ENCODE assay signal across 1 cellular context in genomic region chr10:124354411-124355382, GRCh38.
TF ChIP-seq lines count a peak whose summit lies in the region.

No MANE protein-coding gene starts in this region.

TF ChIP-seq in HepG2, 621 proteins besides CTCF, POLR2A, EP300 and RAD21 (continued from another document and continues in another):
- TF ChIP-seq, protein P1, sequence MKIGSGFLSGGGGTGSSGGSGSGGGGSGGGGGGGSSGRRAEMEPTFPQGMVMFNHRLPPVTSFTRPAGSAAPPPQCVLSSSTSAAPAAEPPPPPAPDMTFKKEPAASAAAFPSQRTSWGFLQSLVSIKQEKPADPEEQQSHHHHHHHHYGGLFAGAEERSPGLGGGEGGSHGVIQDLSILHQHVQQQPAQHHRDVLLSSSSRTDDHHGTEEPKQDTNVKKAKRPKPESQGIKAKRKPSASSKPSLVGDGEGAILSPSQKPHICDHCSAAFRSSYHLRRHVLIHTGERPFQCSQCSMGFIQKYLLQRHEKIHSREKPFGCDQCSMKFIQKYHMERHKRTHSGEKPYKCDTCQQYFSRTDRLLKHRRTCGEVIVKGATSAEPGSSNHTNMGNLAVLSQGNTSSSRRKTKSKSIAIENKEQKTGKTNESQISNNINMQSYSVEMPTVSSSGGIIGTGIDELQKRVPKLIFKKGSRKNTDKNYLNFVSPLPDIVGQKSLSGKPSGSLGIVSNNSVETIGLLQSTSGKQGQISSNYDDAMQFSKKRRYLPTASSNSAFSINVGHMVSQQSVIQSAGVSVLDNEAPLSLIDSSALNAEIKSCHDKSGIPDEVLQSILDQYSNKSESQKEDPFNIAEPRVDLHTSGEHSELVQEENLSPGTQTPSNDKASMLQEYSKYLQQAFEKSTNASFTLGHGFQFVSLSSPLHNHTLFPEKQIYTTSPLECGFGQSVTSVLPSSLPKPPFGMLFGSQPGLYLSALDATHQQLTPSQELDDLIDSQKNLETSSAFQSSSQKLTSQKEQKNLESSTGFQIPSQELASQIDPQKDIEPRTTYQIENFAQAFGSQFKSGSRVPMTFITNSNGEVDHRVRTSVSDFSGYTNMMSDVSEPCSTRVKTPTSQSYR (CRISPR knock-in tag; IDR thresholded peaks at IDR 0.05; ENCODE audit: borderline replicate concordance) = peak; percentile 68
- TF ChIP-seq ZNF737 (CRISPR knock-in tag; IDR thresholded peaks at IDR 0.05; ENCODE audit: borderline replicate concordance) (no peak), NAIF1 (CRISPR knock-in tag; IDR thresholded peaks at IDR 0.05; ENCODE audit: borderline replicate concordance) (no peak), ZNF75D (CRISPR knock-in tag; IDR thresholded peaks at IDR 0.05; ENCODE audit: borderline replicate concordance) (0 out of 2 replicates have a peak, but pooled peaks have one; percentile 65), HOXA9 (CRISPR knock-in tag; IDR thresholded peaks at IDR 0.05; ENCODE audit: borderline replicate concordance) (no peak), ZNF3 (CRISPR knock-in tag; IDR thresholded peaks at IDR 0.05) (no peak), ZFP37 (CRISPR knock-in tag; IDR thresholded peaks at IDR 0.05; ENCODE audit: borderline replicate concordance) (no peak), TOPORS (CRISPR knock-in tag; IDR thresholded peaks at IDR 0.05) (no peak), ZNF264 (CRISPR knock-in tag; IDR thresholded peaks at IDR 0.05) (no peak), ZNF709 (CRISPR knock-in tag; IDR thresholded peaks at IDR 0.05) (no peak), ZFP36 (IDR thresholded peaks at IDR 0.05; ENCODE audit: borderline replicate concordance, low read depth, low read length, partially characterized antibody) (no peak), MEIS2 (CRISPR knock-in tag; IDR thresholded peaks at IDR 0.05) (no peak), CBX2 (IDR thresholded peaks at IDR 0.05; ENCODE audit: low read depth, low read length) (no peak), CBX2 (CRISPR knock-in tag; IDR thresholded peaks at IDR 0.05; ENCODE audit: low read depth) (no peak), POGZ (CRISPR knock-in tag; IDR thresholded peaks at IDR 0.05) (no peak), FOXM1 (CRISPR knock-in tag; IDR thresholded peaks at IDR 0.05) (no peak), MAZ (IDR thresholded peaks at IDR 0.05; ENCODE audit: borderline replicate concordance, low read depth, low read length) (no peak), MAZ (CRISPR knock-in tag; IDR thresholded peaks at IDR 0.05; ENCODE audit: low read depth) (no peak), KAT8 (CRISPR knock-in tag; IDR thresholded peaks at IDR 0.05) (no peak), ZNF343 (CRISPR knock-in tag; IDR thresholded peaks at IDR 0.05) (no peak), ZNF34 (CRISPR knock-in tag; IDR thresholded peaks at IDR 0.05; ENCODE audit: borderline replicate concordance) (no peak), MLLT10 (CRISPR knock-in tag; IDR thresholded peaks at IDR 0.05) (no peak), SP2 (CRISPR knock-in tag; IDR thresholded peaks at IDR 0.05) (no peak), TCF12 (IDR thresholded peaks at IDR 0.05) (no peak), TCF12 (CRISPR knock-in tag; IDR thresholded peaks at IDR 0.05) (no peak), CSRNP1 (CRISPR knock-in tag; IDR thresholded peaks at IDR 0.05) (0 out of 2 replicates have a peak, but pooled peaks have one; percentile 49), IKZF4 (CRISPR knock-in tag; IDR thresholded peaks at IDR 0.05; ENCODE audit: borderline replicate concordance, low read depth, not compliant biosample characterization) (no peak), ZNF556 (CRISPR knock-in tag; IDR thresholded peaks at IDR 0.05; ENCODE audit: borderline replicate concordance) (no peak), KLF6 (CRISPR knock-in tag; IDR thresholded peaks at IDR 0.05) (0 out of 2 replicates have a peak, but pooled peaks have one; percentile 31), SUZ12 (IDR thresholded peaks at IDR 0.05; ENCODE audit: low read depth, low read length) (no peak), ELF4 (CRISPR knock-in tag; IDR thresholded peaks at IDR 0.05; ENCODE audit: borderline replicate concordance) (no peak), TBL1XR1 (IDR thresholded peaks at IDR 0.05; ENCODE audit: borderline replicate concordance, low read length, partially characterized antibody) (no peak), FOSL2 (CRISPR knock-in tag; IDR thresholded peaks at IDR 0.05) (peak; percentile 89), MXD3 (CRISPR knock-in tag; IDR thresholded peaks at IDR 0.05) (no peak), GABPB1 (CRISPR knock-in tag; IDR thresholded peaks at IDR 0.05) (peak; percentile 55)
- TF ChIP-seq, protein P2, sequence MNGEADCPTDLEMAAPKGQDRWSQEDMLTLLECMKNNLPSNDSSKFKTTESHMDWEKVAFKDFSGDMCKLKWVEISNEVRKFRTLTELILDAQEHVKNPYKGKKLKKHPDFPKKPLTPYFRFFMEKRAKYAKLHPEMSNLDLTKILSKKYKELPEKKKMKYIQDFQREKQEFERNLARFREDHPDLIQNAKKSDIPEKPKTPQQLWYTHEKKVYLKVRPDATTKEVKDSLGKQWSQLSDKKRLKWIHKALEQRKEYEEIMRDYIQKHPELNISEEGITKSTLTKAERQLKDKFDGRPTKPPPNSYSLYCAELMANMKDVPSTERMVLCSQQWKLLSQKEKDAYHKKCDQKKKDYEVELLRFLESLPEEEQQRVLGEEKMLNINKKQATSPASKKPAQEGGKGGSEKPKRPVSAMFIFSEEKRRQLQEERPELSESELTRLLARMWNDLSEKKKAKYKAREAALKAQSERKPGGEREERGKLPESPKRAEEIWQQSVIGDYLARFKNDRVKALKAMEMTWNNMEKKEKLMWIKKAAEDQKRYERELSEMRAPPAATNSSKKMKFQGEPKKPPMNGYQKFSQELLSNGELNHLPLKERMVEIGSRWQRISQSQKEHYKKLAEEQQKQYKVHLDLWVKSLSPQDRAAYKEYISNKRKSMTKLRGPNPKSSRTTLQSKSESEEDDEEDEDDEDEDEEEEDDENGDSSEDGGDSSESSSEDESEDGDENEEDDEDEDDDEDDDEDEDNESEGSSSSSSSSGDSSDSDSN (CRISPR knock-in tag; IDR thresholded peaks at IDR 0.05) = no peak
- TF ChIP-seq, protein P3, sequence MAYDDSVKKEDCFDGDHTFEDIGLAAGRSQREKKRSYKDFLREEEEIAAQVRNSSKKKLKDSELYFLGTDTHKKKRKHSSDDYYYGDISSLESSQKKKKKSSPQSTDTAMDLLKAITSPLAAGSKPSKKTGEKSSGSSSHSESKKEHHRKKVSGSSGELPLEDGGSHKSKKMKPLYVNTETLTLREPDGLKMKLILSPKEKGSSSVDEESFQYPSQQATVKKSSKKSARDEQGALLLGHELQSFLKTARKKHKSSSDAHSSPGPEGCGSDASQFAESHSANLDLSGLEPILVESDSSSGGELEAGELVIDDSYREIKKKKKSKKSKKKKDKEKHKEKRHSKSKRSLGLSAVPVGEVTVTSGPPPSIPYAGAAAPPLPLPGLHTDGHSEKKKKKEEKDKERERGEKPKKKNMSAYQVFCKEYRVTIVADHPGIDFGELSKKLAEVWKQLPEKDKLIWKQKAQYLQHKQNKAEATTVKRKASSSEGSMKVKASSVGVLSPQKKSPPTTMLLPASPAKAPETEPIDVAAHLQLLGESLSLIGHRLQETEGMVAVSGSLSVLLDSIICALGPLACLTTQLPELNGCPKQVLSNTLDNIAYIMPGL (CRISPR knock-in tag; IDR thresholded peaks at IDR 0.05; ENCODE audit: borderline replicate concordance in 1 of 2, low read depth in 1 of 2) = peak in 1 of 2 experiments; percentile 19; a peak in 1 of 4 replicates
- TF ChIP-seq, protein P4, sequence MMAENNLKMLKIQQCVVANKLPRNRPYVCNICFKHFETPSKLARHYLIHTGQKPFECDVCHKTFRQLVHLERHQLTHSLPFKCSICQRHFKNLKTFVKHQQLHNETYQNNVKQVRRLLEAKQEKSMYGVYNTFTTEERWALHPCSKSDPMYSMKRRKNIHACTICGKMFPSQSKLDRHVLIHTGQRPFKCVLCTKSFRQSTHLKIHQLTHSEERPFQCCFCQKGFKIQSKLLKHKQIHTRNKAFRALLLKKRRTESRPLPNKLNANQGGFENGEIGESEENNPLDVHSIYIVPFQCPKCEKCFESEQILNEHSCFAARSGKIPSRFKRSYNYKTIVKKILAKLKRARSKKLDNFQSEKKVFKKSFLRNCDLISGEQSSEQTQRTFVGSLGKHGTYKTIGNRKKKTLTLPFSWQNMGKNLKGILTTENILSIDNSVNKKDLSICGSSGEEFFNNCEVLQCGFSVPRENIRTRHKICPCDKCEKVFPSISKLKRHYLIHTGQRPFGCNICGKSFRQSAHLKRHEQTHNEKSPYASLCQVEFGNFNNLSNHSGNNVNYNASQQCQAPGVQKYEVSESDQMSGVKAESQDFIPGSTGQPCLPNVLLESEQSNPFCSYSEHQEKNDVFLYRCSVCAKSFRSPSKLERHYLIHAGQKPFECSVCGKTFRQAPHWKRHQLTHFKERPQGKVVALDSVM (CRISPR knock-in tag; IDR thresholded peaks at IDR 0.05) = 0 out of 2 replicates have a peak, but pooled peaks have one; percentile 11
- TF ChIP-seq, protein P5, sequence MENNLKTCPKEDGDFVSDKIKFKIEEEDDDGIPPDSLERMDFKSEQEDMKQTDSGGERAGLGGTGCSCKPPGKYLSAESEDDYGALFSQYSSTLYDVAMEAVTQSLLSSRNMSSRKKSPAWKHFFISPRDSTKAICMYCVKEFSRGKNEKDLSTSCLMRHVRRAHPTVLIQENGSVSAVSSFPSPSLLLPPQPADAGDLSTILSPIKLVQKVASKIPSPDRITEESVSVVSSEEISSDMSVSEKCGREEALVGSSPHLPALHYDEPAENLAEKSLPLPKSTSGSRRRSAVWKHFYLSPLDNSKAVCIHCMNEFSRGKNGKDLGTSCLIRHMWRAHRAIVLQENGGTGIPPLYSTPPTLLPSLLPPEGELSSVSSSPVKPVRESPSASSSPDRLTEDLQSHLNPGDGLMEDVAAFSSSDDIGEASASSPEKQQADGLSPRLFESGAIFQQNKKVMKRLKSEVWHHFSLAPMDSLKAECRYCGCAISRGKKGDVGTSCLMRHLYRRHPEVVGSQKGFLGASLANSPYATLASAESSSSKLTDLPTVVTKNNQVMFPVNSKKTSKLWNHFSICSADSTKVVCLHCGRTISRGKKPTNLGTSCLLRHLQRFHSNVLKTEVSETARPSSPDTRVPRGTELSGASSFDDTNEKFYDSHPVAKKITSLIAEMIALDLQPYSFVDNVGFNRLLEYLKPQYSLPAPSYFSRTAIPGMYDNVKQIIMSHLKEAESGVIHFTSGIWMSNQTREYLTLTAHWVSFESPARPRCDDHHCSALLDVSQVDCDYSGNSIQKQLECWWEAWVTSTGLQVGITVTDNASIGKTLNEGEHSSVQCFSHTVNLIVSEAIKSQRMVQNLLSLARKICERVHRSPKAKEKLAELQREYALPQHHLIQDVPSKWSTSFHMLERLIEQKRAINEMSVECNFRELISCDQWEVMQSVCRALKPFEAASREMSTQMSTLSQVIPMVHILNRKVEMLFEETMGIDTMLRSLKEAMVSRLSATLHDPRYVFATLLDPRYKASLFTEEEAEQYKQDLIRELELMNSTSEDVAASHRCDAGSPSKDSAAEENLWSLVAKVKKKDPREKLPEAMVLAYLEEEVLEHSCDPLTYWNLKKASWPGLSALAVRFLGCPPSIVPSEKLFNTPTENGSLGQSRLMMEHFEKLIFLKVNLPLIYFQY (CRISPR knock-in tag; IDR thresholded peaks at IDR 0.05; ENCODE audit: borderline replicate concordance) = 0 out of 2 replicates have a peak, but pooled peaks have one; percentile 42
- TF ChIP-seq, protein P6, sequence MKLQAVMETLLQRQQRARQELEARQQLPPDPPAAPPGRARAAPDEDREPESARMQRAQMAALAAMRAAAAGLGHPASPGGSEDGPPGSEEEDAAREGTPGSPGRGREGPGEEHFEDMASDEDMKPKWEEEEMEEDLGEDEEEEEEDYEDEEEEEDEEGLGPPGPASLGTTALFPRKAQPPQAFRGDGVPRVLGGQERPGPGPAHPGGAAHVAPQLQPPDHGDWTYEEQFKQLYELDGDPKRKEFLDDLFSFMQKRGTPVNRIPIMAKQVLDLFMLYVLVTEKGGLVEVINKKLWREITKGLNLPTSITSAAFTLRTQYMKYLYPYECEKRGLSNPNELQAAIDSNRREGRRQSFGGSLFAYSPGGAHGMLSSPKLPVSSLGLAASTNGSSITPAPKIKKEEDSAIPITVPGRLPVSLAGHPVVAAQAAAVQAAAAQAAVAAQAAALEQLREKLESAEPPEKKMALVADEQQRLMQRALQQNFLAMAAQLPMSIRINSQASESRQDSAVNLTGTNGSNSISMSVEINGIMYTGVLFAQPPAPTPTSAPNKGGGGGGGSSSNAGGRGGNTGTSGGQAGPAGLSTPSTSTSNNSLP (IDR thresholded peaks at IDR 0.05; ENCODE audit: low read depth, low read length) = no peak
- TF ChIP-seq, protein P7, sequence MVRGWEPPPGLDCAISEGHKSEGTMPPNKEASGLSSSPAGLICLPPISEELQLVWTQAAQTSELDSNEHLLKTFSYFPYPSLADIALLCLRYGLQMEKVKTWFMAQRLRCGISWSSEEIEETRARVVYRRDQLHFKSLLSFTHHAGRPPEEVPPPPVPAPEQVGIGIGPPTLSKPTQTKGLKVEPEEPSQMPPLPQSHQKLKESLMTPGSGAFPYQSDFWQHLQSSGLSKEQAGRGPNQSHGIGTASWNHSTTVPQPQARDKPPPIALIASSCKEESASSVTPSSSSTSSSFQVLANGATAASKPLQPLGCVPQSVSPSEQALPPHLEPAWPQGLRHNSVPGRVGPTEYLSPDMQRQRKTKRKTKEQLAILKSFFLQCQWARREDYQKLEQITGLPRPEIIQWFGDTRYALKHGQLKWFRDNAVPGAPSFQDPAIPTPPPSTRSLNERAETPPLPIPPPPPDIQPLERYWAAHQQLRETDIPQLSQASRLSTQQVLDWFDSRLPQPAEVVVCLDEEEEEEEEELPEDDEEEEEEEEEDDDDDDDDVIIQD (CRISPR knock-in tag; IDR thresholded peaks at IDR 0.05; ENCODE audit: low read depth) = no peak
